Comparison of ENCODE assay signal across 12 cellular contexts in the genomic region with DNA sequence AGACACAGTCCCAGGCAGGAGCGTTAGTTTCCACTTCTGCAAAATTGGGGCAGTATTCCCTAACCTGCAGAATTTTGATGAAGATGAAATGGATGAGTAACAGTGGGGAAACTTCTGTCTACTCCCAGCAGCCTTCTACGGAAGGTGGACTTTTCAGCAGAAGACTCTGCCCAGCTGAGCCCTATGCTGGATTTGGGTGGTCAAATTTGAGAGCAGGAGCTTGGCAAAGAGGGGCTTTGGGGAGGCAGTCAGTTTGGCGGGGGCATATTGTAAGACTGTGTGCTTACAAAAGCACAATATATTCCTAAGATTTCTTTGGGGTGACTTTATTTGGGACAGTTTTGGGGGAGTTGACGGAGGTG. TPM values are rescaled to one million over a fixed set of nuclear protein-coding genes. Genes with fewer than 3 reads are reported as not detected.
DNase-seq lines count a peak whose midpoint lies in the region; ATAC-seq, FAIRE-seq and TF ChIP-seq lines count a peak whose summit lies in the region.
"Had no signal": no experiment of that assay in that cellular context is flagged by ENCODE, and none has a peak within 500 bp of the region (broad histone marks: within the 10 kb centered on the region; RNA-seq: fewer than 3 reads in every experiment).

No MANE protein-coding gene starts in this region.

- no peak overlapping the region for H3K9ac ChIP-seq in keratinocyte (ENCODE audit: control insufficient read depth, extremely low read depth, insufficient read depth, low read length)

- peak overlapping the region; percentile 73 for H3K4me2 ChIP-seq in keratinocyte (ENCODE audit: control insufficient read depth, extremely low read depth, insufficient read depth, low read depth, low read length)

- H3K9me1 ChIP-seq in keratinocyte (ENCODE audit: control insufficient read depth, extremely low read depth, insufficient read depth, low read length) = peaks cover 3% of the 10 kb centered on the region

- H3K27me3 ChIP-seq in right atrium auricular region (no peaks in the 10 kb centered on the region), heart right ventricle (no peaks in the 10 kb centered on the region), keratinocyte (ENCODE audit: control insufficient read depth, extremely low read depth, insufficient read depth, low read length) (no peaks in the 10 kb centered on the region), upper lobe of left lung (no peaks in the 10 kb centered on the region), tibial nerve (no peaks in the 10 kb centered on the region)

- ATAC-seq in heart right ventricle (no peak), upper lobe of left lung (ENCODE audit: low FRiP score in 2 of 2) (no peak)
- ATAC-seq: Right ventricle myocardium inferior had no signal

- H3K36me3 ChIP-seq in right atrium auricular region (no peaks in the 10 kb centered on the region), heart right ventricle (peaks cover 0 to 14% (median 0%) of the 10 kb centered on the region in 9 donors), keratinocyte (ENCODE audit: control insufficient read depth in 2 of 2, extremely low read depth in 1 of 2, insufficient read depth in 2 of 2, low read length in 2 of 2) (peaks cover 3 to 16% of the 10 kb centered on the region in 2 experiments), upper lobe of left lung (peaks cover 0 to 3% (median 0%) of the 10 kb centered on the region in 4 donors), tibial nerve (peaks cover 0 to 37% (median 0%) of the 10 kb centered on the region in 3 donors)

- peaks cover 38% of the 10 kb centered on the region for H3K79me2 ChIP-seq in keratinocyte (ENCODE audit: control insufficient read depth, insufficient read depth, low read length)

- FAIRE-seq in keratinocyte (lab: Jason Lieb, UNC) = no peak

- H2AFZ ChIP-seq in keratinocyte (ENCODE audit: control insufficient read depth, low read length) = no peak overlapping the region

- intact Hi-C loops in heart right ventricle (cut with DNase I) = no loop called here

- no peak overlapping the region for H3K27ac ChIP-seq in right atrium auricular region
- H3K27ac ChIP-seq in heart right ventricle = peak overlapping the region in 4 of 10 donors; percentile 2 to 89 (median 36)
- H3K27ac ChIP-seq in caudate nucleus (ENCODE audit: low read depth, low read length) = peak overlapping the region; percentile 64
- H3K27ac ChIP-seq in keratinocyte (ENCODE audit: control insufficient read depth, insufficient read depth, low read length) = peak overlapping the region; percentile 55
- peak overlapping the region; percentile 39 to 99 (median 94) for H3K27ac ChIP-seq in upper lobe of left lung
- H3K27ac ChIP-seq in tibial nerve = no peak overlapping the region

- no peak overlapping the region for H3K4me3 ChIP-seq in right atrium auricular region
- no peak overlapping the region for H3K4me3 ChIP-seq in heart right ventricle
- no peak overlapping the region for H3K4me3 ChIP-seq in keratinocyte (ENCODE audit: control insufficient read depth in 2 of 3, extremely low read depth in 1 of 3, insufficient read depth in 2 of 3, low read depth in 1 of 3, low read length in 3 of 3)
- no peak overlapping the region for H3K4me3 ChIP-seq in upper lobe of left lung
- H3K4me3 ChIP-seq in tibial nerve = no peak overlapping the region

- H4K20me1 ChIP-seq in keratinocyte (ENCODE audit: control insufficient read depth, extremely low read depth, insufficient read depth, low read length) = peaks cover 5% of the 10 kb centered on the region

- TF ChIP-seq POLR2A in upper lobe of left lung (IDR thresholded peaks at IDR 0.05) (no peak), tibial nerve (IDR thresholded peaks at IDR 0.05) (no peak)

- 96% methylated on average over 4 of the region's 4 CpGs for WGBS in heart right ventricle, 2 donors
- WGBS in upper lobe of left lung, 2 donors = 78 to 88% methylated on average over 4 of the region's 4 CpGs
- WGBS in tibial nerve, 2 donors = 80 to 95% methylated on average over 4 of the region's 4 CpGs

- TF ChIP-seq CTCF in right atrium auricular region (IDR thresholded peaks at IDR 0.05) (no peak), heart right ventricle (IDR thresholded peaks at IDR 0.05) (no peak), keratinocyte (optimal IDR thresholded peaks at IDR 0.05 in 1 of 3, IDR thresholded peaks at IDR 0.05 in 1 of 3, conservative IDR thresholded peaks at IDR 0.05 in 1 of 3; ENCODE audit: extremely low read depth in 1 of 3, insufficient read depth in 2 of 3, low read length in 3 of 3) (no peak), upper lobe of left lung (IDR thresholded peaks at IDR 0.05) (no peak), tibial nerve (IDR thresholded peaks at IDR 0.05) (no peak)

- peaks cover 0 to 59% of the 10 kb centered on the region in 2 donors for H3K4me1 ChIP-seq in right atrium auricular region
- peaks cover 12 to 74% (median 66%) of the 10 kb centered on the region in 9 donors for H3K4me1 ChIP-seq in heart right ventricle
- peaks cover 53% of the 10 kb centered on the region for H3K4me1 ChIP-seq in keratinocyte (ENCODE audit: control insufficient read depth, extremely low read depth, insufficient read depth, low read length)
- peaks cover 55 to 79% (median 68%) of the 10 kb centered on the region in 4 donors for H3K4me1 ChIP-seq in upper lobe of left lung
- H3K4me1 ChIP-seq in tibial nerve = peaks cover 0 to 42% (median 12%) of the 10 kb centered on the region in 4 donors

- dilution Hi-C loops in keratinocyte (cut with MboI; ENCODE audit: extremely low pct_ligation_motif_present, low sequenced_read_pairs) = no loop called here

- DNase-seq in right atrium auricular region (ENCODE audit: low spot score) (peak; percentile 36), heart right ventricle (no peak), caudate nucleus (lab: John Stamatoyannopoulos, UW) (no peak), keratinocyte (ENCODE audit: low read depth, low spot score) (no peak), upper lobe of left lung (peak in 1 of 2 donors; percentile 2), tibial nerve (ENCODE audit: low spot score in 2 of 2) (no peak), middle frontal gyrus (ENCODE audit: extremely low spot score, low spot score) (no peak)
- DNase-seq in activated CD4-positive, CD25-positive, alpha-beta regulatory T cell treated with anti-CD3 and anti-CD28 coated beads, Interleukin-2, amount 50 U/mL, for 72 hours = no peak
- DNase-seq: ACHN, MM.1S, NCI-H2029 had no signal

- TF ChIP-seq EP300 in upper lobe of left lung (IDR thresholded peaks at IDR 0.05) = no peak
- no peak for TF ChIP-seq EP300 in tibial nerve (IDR thresholded peaks at IDR 0.05)

- H3K9me3 ChIP-seq in right atrium auricular region (no peaks in the 10 kb centered on the region), heart right ventricle (no peaks in the 10 kb centered on the region), keratinocyte (ENCODE audit: control insufficient read depth, low read depth, low read length) (no peaks in the 10 kb centered on the region), upper lobe of left lung (no peaks in the 10 kb centered on the region), tibial nerve (no peaks in the 10 kb centered on the region)

RNA-seq across cellular contexts. Expression of a gene that starts 5.4 kb away (rescaled TPM):
- total RNA-seq in right atrium auricular region = 1 to 10 TPM; 2.9 to 3.9 TPM
- total RNA-seq in heart right ventricle = 1 to 10 TPM in 9 of 10 donors, under 1 TPM in 1; 0.62 to 4.3 (median 1.8) TPM
- 1 to 10 TPM; 2.7 to 4.2 TPM for polyA plus RNA-seq in heart right ventricle
- 27.8 to 78.9 TPM (median 36.0 TPM) in 3 replicates for polyA plus RNA-seq in keratinocyte
- 169 TPM for polyA plus RNA-seq in keratinocyte (2011; ENCODE audit: low read depth)
- polyA plus RNA-seq in keratinocyte (2011; cell fraction: cytosol; rRNA removed) = 35.5 and 51.1 TPM in 2 replicates
- 75.7 and 82.7 TPM in 2 replicates for polyA plus RNA-seq in keratinocyte (2011; cell fraction: nucleus; rRNA removed)
- 22.3 and 259 TPM in 2 replicates for polyA plus RNA-seq in keratinocyte (2012; ENCODE audit: low replicate concordance)
- 7.2 to 26.4 TPM (median 15.1 TPM) in 3 replicates for polyA minus RNA-seq in keratinocyte
- 35.1 TPM for polyA minus RNA-seq in keratinocyte (2011; cell fraction: cytosol; rRNA and poly(A)+ RNA removed)
- polyA minus RNA-seq in keratinocyte (2011; cell fraction: nucleus; rRNA and poly(A)+ RNA removed) = 30.1 and 36.9 TPM in 2 replicates
- 10 to 100 TPM in 5 of 6 donors, 1 to 10 TPM in 1; 6.3 to 34.0 (median 15.9) TPM for total RNA-seq in upper lobe of left lung
- total RNA-seq in tibial nerve = 1 to 10 TPM; 1.9 to 4.2 (median 2.9) TPM

RNA-seq across cellular contexts. Expression of a gene that starts 58.5 kb away (rescaled TPM):
- total RNA-seq in right atrium auricular region (10 to 100 TPM; 73.5 to 98.7 TPM), heart right ventricle (100 to 1,000 TPM; 112 to 276 (median 140) TPM), upper lobe of left lung (100 to 1,000 TPM in 5 of 6 donors, 10 to 100 TPM in 1; 75.4 to 328 (median 160) TPM), tibial nerve (100 to 1,000 TPM in 3 of 4 donors, 10 to 100 TPM in 1; 92.2 to 172 (median 130) TPM)
- polyA plus RNA-seq in heart right ventricle (100 to 1,000 TPM; 110 to 311 TPM), keratinocyte (776 to 1,168 TPM (median 1,010 TPM) in 3 replicates)
- polyA plus RNA-seq in keratinocyte (2011; ENCODE audit: low read depth) = 146 TPM
- polyA plus RNA-seq in keratinocyte (2011; cell fraction: cytosol; rRNA removed) = 1,559 and 1,933 TPM in 2 replicates
- polyA plus RNA-seq in keratinocyte (2011; cell fraction: nucleus; rRNA removed) = 545 and 624 TPM in 2 replicates
- polyA plus RNA-seq in keratinocyte (2012; ENCODE audit: low replicate concordance) = 338 and 759 TPM in 2 replicates
- polyA minus RNA-seq in keratinocyte = 922 to 1,521 TPM (median 1,297 TPM) in 3 replicates
- polyA minus RNA-seq in keratinocyte (2011; cell fraction: cytosol; rRNA and poly(A)+ RNA removed) = 512 TPM
- 117 and 213 TPM in 2 replicates for polyA minus RNA-seq in keratinocyte (2011; cell fraction: nucleus; rRNA and poly(A)+ RNA removed)

Comparison
In these comparisons a context has a peak if more than half of its experiments do, and no peak if none do; other contexts are left out.
1. H3K27ac ChIP-seq: peak in caudate nucleus (single experiment), keratinocyte (single experiment) and upper lobe of left lung (4 of 4); none in right atrium auricular region (0 of 2) and tibial nerve (0 of 4).